In the genomic region with DNA sequence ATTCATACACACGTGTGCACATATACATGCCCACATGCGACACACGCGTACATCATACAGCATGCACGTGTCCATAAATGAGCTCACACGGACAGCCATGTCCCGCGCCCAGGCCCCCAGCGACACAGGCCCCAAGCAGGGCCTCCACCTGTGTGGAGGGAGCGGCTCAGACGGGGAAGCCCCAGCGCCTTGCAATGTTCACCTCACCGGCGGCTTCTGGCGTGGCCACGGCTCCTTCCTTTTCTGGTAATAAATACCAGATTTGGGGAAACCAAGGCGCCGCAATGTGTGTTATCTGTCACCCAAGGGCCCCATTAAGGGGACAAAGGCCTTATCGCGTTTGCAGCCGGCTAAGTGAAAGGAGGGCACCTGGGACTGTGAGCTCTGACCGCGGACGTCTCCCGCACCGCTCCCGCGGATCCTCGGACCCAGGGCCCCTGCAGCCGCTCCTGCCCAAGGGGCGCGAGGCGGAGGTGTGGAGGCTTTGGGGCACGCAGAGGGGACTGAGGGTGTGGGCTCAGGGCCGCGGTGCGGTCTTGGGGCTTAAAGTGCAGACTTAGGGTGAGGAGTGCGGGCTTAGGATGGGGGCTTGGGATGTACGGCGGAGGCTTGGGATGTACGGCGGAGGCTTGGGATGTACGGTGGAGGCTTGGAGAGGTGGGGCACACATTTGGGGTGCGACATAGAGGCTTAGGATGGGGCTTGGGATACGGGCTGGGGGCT, we compare ENCODE assay signal across 1 cellular context.
A peak's percentile ranks its signal among the peaks of the same experiment; 100 is the strongest.
TF ChIP-seq lines count a peak whose summit lies in the region.

No MANE protein-coding gene starts in this region.

TF ChIP-seq in SK-N-SH, 30 proteins besides CTCF, POLR2A, EP300 and RAD21:
- peak; percentile 80; the same call in 1 of the 2 replicates for TF ChIP-seq MXI1 (IDR thresholded peaks at IDR 0.05; ENCODE audit: low read depth, low read length)
